8 cellular contexts compared by ENCODE assay signal in genomic region chr15:83092309-83092976, GRCh38. TPM values are rescaled to one million over a fixed set of nuclear protein-coding genes. Genes with fewer than 3 reads are reported as not detected.
DNase-seq lines count a peak whose midpoint lies in the region; ATAC-seq lines count a peak whose summit lies in the region.

No MANE protein-coding gene starts in this region.

- peaks cover 6% of the 10 kb centered on the region for H3K4me1 Mint-ChIP-seq in T-helper 1 cell treated with Interleukin-12 subunit alpha and Interleukin-12 subunit beta and Interleukin-4 antibody, amounts not matched to agents 30 μg/mL and 1 μg/mL, for 36 hours (ENCODE audit: low read depth)
- H3K4me1 Mint-ChIP-seq in activated naive CD8-positive, alpha-beta T cell (ENCODE audit: low read depth), result peaks cover 5% of the 10 kb centered on the region

- peak overlapping the region; percentile 32 for H3K27ac Mint-ChIP-seq in T-helper 1 cell treated with Interleukin-12 subunit alpha and Interleukin-12 subunit beta and Interleukin-4 antibody, amounts not matched to agents 30 μg/mL and 1 μg/mL, for 36 hours
- H3K27ac Mint-ChIP-seq in activated naive CD8-positive, alpha-beta T cell, result peak overlapping the region; percentile 30

- ATAC-seq in HG03175 (IDR thresholded peaks at IDR 0.05; ENCODE audit: unreplicated experiment), result peak; percentile 81
- no peak for ATAC-seq in HG03565 (IDR thresholded peaks at IDR 0.05; ENCODE audit: unreplicated experiment)

- no peak overlapping the region for H3K4me3 Mint-ChIP-seq in T-helper 1 cell treated with Interleukin-12 subunit alpha and Interleukin-12 subunit beta and Interleukin-4 antibody, amounts not matched to agents 30 μg/mL and 1 μg/mL, for 36 hours
- no peak overlapping the region for H3K4me3 Mint-ChIP-seq in activated naive CD8-positive, alpha-beta T cell

- H3K27me3 Mint-ChIP-seq in T-helper 1 cell treated with Interleukin-12 subunit alpha and Interleukin-12 subunit beta and Interleukin-4 antibody, amounts not matched to agents 30 μg/mL and 1 μg/mL, for 36 hours (ENCODE audit: low read depth), result peaks cover 34% of the 10 kb centered on the region
- H3K27me3 Mint-ChIP-seq in activated naive CD8-positive, alpha-beta T cell, result peaks cover 7% of the 10 kb centered on the region

- H3K9me3 Mint-ChIP-seq in T-helper 1 cell treated with Interleukin-12 subunit alpha and Interleukin-12 subunit beta and Interleukin-4 antibody, amounts not matched to agents 30 μg/mL and 1 μg/mL, for 36 hours, result peaks cover 5% of the 10 kb centered on the region
- H3K9me3 Mint-ChIP-seq in activated naive CD8-positive, alpha-beta T cell (ENCODE audit: low read depth), result no peaks in the 10 kb centered on the region

- H3K36me3 Mint-ChIP-seq in T-helper 1 cell treated with Interleukin-12 subunit alpha and Interleukin-12 subunit beta and Interleukin-4 antibody, amounts not matched to agents 30 μg/mL and 1 μg/mL, for 36 hours (ENCODE audit: low read depth), result no peaks in the 10 kb centered on the region
- H3K36me3 Mint-ChIP-seq in activated naive CD8-positive, alpha-beta T cell, result peaks cover 3% of the 10 kb centered on the region

- no peak for DNase-seq in T-helper 1 cell
- peak; percentile 95 to 97 for DNase-seq in lung microvascular endothelial cell (ENCODE audit: low read depth in 2 of 2)
- DNase-seq in A172 (ENCODE audit: low spot score), result no peak
- no peak for DNase-seq in activated effector memory CD4-positive, alpha-beta T cell treated with anti-CD3 and anti-CD28 coated beads, Interleukin-2, amount 50 U/mL, for 16 hours

RNA-seq across cellular contexts. Expression of gene TM6SF1, which starts 15.0 kb away (rescaled TPM):
- 30.9 and 51.6 TPM in 2 replicates for total RNA-seq in lung microvascular endothelial cell
- 0.14 TPM in 1 of 2 replicates, not detected in the other for total RNA-seq in A172 (2014; rRNA removed; shearing (Covaris generic))

RNA-seq across cellular contexts. Expression of gene BTBD1, which starts 25.4 kb away (rescaled TPM):
- total RNA-seq in lung microvascular endothelial cell, result 78.0 and 94.6 TPM in 2 replicates
- total RNA-seq in A172 (2014; rRNA removed; shearing (Covaris generic)), result 92.6 and 99.4 TPM in 2 replicates

Comparison
In these comparisons a context has a peak if more than half of its experiments do, and no peak if none do; other contexts are left out.
1. DNase-seq: peak in lung microvascular endothelial cell (2 of 2); none in T-helper 1 cell (0 of 5), A172 (single experiment) and activated effector memory CD4-positive, alpha-beta T cell treated with anti-CD3 and anti-CD28 coated beads, Interleukin-2, amount 50 U/mL, for 16 hours (single experiment).
2. RNA of gene TM6SF1, which starts 15.0 kb away (total RNA-seq): 30.9 to 51.6 TPM in lung microvascular endothelial cell; 0.14 TPM in A172; every median in the first group is over 10 times any median in the second.